Comparison of ENCODE assay signal across 8 cellular contexts in the genomic region with DNA sequence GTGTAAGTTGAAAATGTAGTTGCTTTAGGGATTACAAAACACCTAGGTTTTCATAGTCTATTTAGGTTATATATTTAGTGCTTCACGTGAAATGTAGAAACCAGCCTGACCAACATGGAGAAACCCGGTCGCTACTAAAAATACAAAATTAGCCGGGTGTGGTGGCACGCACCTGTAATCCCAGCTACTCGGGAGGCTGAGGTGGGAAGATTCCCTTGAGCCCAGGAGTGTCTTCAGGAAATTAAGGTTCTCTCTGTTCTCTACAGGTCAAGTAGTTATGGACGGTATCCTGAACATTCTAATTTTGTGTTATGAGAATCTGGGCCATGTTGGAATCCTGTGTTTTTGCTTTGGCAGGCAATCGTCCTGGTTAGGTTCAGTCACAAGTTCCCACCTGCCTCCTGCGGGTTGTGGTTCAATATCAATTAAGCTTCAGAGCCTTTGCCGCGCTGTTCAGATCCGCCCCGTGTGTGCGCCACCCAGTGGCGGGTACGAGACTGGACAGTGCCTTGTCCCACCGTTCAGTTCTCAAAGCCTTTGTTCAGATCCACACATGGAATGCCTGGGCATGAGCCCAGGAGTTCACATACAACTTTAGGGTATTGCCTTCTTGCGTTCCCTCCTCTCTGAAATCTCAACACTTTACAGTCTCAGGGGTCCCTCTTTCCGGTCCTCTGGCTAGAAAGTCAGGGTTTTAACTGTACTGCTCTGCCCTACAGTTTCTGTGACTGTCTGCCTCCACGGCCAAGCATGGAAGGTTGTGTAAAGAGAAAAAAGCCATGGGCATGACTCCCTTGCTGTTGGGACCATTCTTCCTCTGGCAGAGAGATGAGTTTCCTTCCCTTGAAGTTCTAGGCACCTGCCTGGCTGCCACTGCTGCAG. TPM values are rescaled to one million over a fixed set of nuclear protein-coding genes. Genes with fewer than 3 reads are reported as not detected.
A peak's percentile ranks its signal among the peaks of the same experiment; 100 is the strongest.
DNase-seq lines count a peak whose midpoint lies in the region; ATAC-seq and TF ChIP-seq lines count a peak whose summit lies in the region.

No MANE protein-coding gene starts in this region.

- 24 to 28% (median 26%) methylated on average over 20 of the region's 20 CpGs for WGBS in ovary, 3 donors
- WGBS in thyroid gland, 2 donors, result 31 to 32% methylated on average over 19 to 20 of the region's 20 CpGs

- no peak overlapping the region for H3K27ac ChIP-seq in SJCRH30
- H3K27ac ChIP-seq in ovary, result no peak overlapping the region
- H3K27ac ChIP-seq in thyroid gland, result no peak overlapping the region

- DNase-seq in AG10803 (ENCODE audit: low read depth) (peak; percentile 62), M059J (ENCODE audit: low read depth) (peak; percentile 64), SJCRH30 (peak; percentile 70 to 82), activated gamma-delta T cell treated with Interleukin-2 at 50 U/mL for 16 hours (peak; percentile 59), globus pallidus (ENCODE audit: low spot score) (peak; percentile 56), ovary (peak; percentile 41 to 77 (median 65)), thyroid gland (peak; percentile 59 to 61)

- no peak for TF ChIP-seq EP300 in ovary (IDR thresholded peaks at IDR 0.05)

- intact Hi-C loops in ovary (cut with DNase I) (loop anchor here in 2 of 4 donors (5.0 to 10.0 kb wide), 2 partner anchors 120 to 292 kb away; no protein-coding TSS in a partner anchor), thyroid gland (cut with DNase I) (loop anchor here (5.0 kb wide), 1 partner anchor 290 kb away; no protein-coding TSS in a partner anchor)

- peaks cover 4% of the 10 kb centered on the region; the same call in 1 of the 2 replicates for H3K4me1 ChIP-seq in SJCRH30
- peaks cover 1% of the 10 kb centered on the region for H3K4me1 ChIP-seq in ovary (ENCODE audit: insufficient read depth)
- no peaks in the 10 kb centered on the region for H3K4me1 ChIP-seq in thyroid gland

- H3K27me3 ChIP-seq in SJCRH30 (no peaks in the 10 kb centered on the region), ovary (no peaks in the 10 kb centered on the region), thyroid gland (no peaks in the 10 kb centered on the region)

- TF ChIP-seq POLR2A in ovary (IDR thresholded peaks at IDR 0.05) (no peak), thyroid gland (IDR thresholded peaks at IDR 0.05) (no peak)

- H3K36me3 ChIP-seq in SJCRH30, result no peaks in the 10 kb centered on the region
- H3K36me3 ChIP-seq in ovary, result no peaks in the 10 kb centered on the region
- H3K36me3 ChIP-seq in thyroid gland, result no peaks in the 10 kb centered on the region

- H3K9me3 ChIP-seq in SJCRH30 (replicated peaks), result no peaks in the 10 kb centered on the region
- no peaks in the 10 kb centered on the region for H3K9me3 ChIP-seq in ovary
- no peaks in the 10 kb centered on the region for H3K9me3 ChIP-seq in thyroid gland

- ATAC-seq in GM19351 (IDR thresholded peaks at IDR 0.05; ENCODE audit: unreplicated experiment), result peak; percentile 69

- TF ChIP-seq CTCF in AG10803 (conservative IDR thresholded peaks at IDR 0.05; ENCODE audit: low read length) (peak; percentile 87), ovary (IDR thresholded peaks at IDR 0.05) (peak; percentile 43 to 54 (median 52)), thyroid gland (IDR thresholded peaks at IDR 0.05) (peak; percentile 57 to 88 (median 65))

- H3K4me3 ChIP-seq in AG10803 (ENCODE audit: low read length), result peak overlapping the region; percentile 26
- H3K4me3 ChIP-seq in SJCRH30, result no peak overlapping the region; the same call in 1 of the 2 replicates
- H3K4me3 ChIP-seq in ovary, result no peak overlapping the region
- no peak overlapping the region for H3K4me3 ChIP-seq in thyroid gland (replicated peaks in 1 of 3)

RNA-seq across cellular contexts. Expression of a gene that starts 41.7 kb away (rescaled TPM):
- total RNA-seq in M059J (2014; rRNA removed; shearing (Covaris generic)), result 32.2 and 35.5 TPM in 2 replicates
- 14.6 and 15.6 TPM in 2 replicates for total RNA-seq in SJCRH30 (2014; rRNA removed; shearing (Covaris generic))
- total RNA-seq in ovary (10 to 100 TPM; 10.8 to 24.0 (median 18.8) TPM), thyroid gland (10 to 100 TPM; 12.3 to 26.2 (median 19.9) TPM)
- 10 to 100 TPM in 1 of 2 donors, 1 to 10 TPM in 1; 7.6 to 19.3 TPM for polyA plus RNA-seq in ovary
